17 cellular contexts compared by ENCODE assay signal in genomic region chr5:89191374-89191773, GRCh38.
"Had no signal": no experiment of that assay in that cellular context is flagged by ENCODE, and none has a peak within 500 bp of the region (broad histone marks: within the 10 kb centered on the region; RNA-seq: fewer than 3 reads in every experiment).

No MANE protein-coding gene starts in this region.

- H3K9me3 ChIP-seq: upper lobe of left lung had no signal

- DNase-seq: effector CD4-positive, alpha-beta T cell; endodermal cell; erythroblast; foreskin keratinocyte; heart left ventricle; hypothalamus; kidney glomerular epithelial cell; stimulated activated CD4-positive, alpha-beta T cell treated with anti-CD3 and anti-CD28 coated beads, Interleukin-2, amount 100 ng/mL, for 48 hours; stimulated activated naive CD8-positive, alpha-beta T cell treated with anti-CD3 and anti-CD28 coated beads, Interleukin-15, Interleukin-2, amounts not matched to agents 100 U/mL and 50 U/mL, for 24 hours; tibial artery; upper lobe of left lung; uterus had no signal

- ATAC-seq: foreskin keratinocyte; heart left ventricle; natural killer cell treated with Interleukin-12 subunit alpha and Interleukin-12 subunit beta and Interleukin-15 and Interleukin-18, amount 100 ng/mL, for 72 hours; sciatic nerve; stimulated activated naive CD8-positive, alpha-beta T cell treated with anti-CD3 and anti-CD28 coated beads, Interleukin-15, Interleukin-2, amounts not matched to agents 100 U/mL and 50 U/mL, for 24 hours had no signal

- H3K36me3 ChIP-seq: heart left ventricle, suprapubic skin, tibial artery, upper lobe of left lung, uterus had no signal

- H3K4me1 ChIP-seq: foreskin keratinocyte, suprapubic skin, upper lobe of left lung, uterus had no signal

- H3K27me3 ChIP-seq: foreskin keratinocyte, heart left ventricle, suprapubic skin, tibial artery, upper lobe of left lung, uterus had no signal

- H3K4me2 ChIP-seq: smooth muscle cell had no signal

- H3K4me3 ChIP-seq: coronary artery, heart left ventricle, smooth muscle cell, suprapubic skin, tibial artery, upper lobe of left lung, uterus had no signal

- H3K27ac ChIP-seq: coronary artery, foreskin keratinocyte, heart left ventricle, suprapubic skin, tibial artery, upper lobe of left lung, uterus had no signal
